ENCODE assay signal across 1 cellular context in the genomic region with DNA sequence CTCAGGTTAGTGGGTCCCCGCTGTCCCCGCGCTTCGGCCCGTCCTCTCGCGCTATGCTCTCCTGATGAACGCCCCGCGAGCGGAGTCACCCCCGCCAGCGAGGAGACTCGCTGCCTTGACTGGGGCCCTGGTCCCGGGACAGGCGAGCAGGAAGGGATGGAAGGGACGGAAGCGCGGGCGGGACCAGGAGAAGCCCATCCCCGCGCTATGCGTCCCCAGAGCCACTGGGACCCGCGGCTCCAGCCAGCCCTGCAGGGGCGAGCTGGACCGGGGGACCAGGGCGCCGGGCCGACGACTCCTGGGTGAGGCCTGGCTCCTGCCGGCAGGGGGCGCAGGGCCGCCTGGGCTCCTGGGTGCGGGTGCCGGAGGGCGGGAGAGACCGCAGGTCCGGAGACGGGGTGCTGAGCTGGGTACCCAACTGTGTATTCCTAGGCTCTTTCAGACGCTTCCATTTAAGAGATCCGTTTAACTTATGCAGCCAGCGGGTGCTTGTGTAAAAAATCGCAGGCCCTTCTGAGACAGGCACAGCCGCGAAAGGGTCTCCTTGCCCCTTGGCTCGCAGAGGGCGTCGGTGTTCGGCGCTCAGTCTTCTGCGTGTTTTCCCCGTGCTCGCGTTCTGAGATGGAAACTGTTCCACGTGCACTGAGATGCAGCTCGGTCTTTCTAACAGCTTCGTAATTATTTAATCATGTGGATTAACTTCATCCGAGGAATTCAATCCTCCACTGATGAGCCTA.
TF ChIP-seq lines count a peak whose summit lies in the region.

No MANE protein-coding gene starts in this region.

TF ChIP-seq in HepG2, 621 proteins besides CTCF, POLR2A, EP300 and RAD21 (continued from another document and continues in another):
- TF ChIP-seq, protein P1, sequence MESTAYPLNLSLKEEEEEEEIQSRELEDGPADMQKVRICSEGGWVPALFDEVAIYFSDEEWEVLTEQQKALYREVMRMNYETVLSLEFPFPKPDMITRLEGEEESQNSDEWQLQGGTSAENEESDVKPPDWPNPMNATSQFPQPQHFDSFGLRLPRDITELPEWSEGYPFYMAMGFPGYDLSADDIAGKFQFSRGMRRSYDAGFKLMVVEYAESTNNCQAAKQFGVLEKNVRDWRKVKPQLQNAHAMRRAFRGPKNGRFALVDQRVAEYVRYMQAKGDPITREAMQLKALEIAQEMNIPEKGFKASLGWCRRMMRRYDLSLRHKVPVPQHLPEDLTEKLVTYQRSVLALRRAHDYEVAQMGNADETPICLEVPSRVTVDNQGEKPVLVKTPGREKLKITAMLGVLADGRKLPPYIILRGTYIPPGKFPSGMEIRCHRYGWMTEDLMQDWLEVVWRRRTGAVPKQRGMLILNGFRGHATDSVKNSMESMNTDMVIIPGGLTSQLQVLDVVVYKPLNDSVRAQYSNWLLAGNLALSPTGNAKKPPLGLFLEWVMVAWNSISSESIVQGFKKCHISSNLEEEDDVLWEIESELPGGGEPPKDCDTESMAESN (CRISPR knock-in tag; conservative IDR thresholded peaks at IDR 0.05): no peak
- TF ChIP-seq, protein P2, sequence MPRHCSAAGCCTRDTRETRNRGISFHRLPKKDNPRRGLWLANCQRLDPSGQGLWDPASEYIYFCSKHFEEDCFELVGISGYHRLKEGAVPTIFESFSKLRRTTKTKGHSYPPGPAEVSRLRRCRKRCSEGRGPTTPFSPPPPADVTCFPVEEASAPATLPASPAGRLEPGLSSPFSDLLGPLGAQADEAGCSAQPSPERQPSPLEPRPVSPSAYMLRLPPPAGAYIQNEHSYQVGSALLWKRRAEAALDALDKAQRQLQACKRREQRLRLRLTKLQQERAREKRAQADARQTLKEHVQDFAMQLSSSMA (CRISPR knock-in tag; IDR thresholded peaks at IDR 0.05): no peak
- TF ChIP-seq ARNTL (CRISPR knock-in tag; IDR thresholded peaks at IDR 0.05) (no peak), CENPT (CRISPR knock-in tag; IDR thresholded peaks at IDR 0.05; ENCODE audit: low read depth) (no peak), ZNF251 (CRISPR knock-in tag; IDR thresholded peaks at IDR 0.05) (no peak), SMAD3 (CRISPR knock-in tag; IDR thresholded peaks at IDR 0.05) (no peak), MTERF4 (CRISPR knock-in tag; IDR thresholded peaks at IDR 0.05) (no peak), ZNF10 (CRISPR knock-in tag; IDR thresholded peaks at IDR 0.05; ENCODE audit: borderline replicate concordance, low read depth) (no peak), ZNF24 (IDR thresholded peaks at IDR 0.05) (no peak), ZNF367 (CRISPR knock-in tag; IDR thresholded peaks at IDR 0.05; ENCODE audit: borderline replicate concordance) (no peak), CEBPG (CRISPR knock-in tag; IDR thresholded peaks at IDR 0.05) (no peak; the same call in 1 of the 2 replicates), ZNF333 (CRISPR knock-in tag; IDR thresholded peaks at IDR 0.05; ENCODE audit: borderline replicate concordance) (no peak), ZNF160 (CRISPR knock-in tag; IDR thresholded peaks at IDR 0.05) (no peak), MBNL3 (CRISPR knock-in tag; conservative IDR thresholded peaks at IDR 0.05) (no peak), ZNF75D (CRISPR knock-in tag; IDR thresholded peaks at IDR 0.05; ENCODE audit: borderline replicate concordance) (no peak), ZNF737 (CRISPR knock-in tag; IDR thresholded peaks at IDR 0.05; ENCODE audit: borderline replicate concordance) (no peak), ELF3 (CRISPR knock-in tag; IDR thresholded peaks at IDR 0.05) (no peak), HNRNPK (IDR thresholded peaks at IDR 0.05; ENCODE audit: low read depth, low read length, poor library complexity, severe bottlenecking) (peak; percentile 9), ZZZ3 (CRISPR knock-in tag; IDR thresholded peaks at IDR 0.05; ENCODE audit: borderline replicate concordance) (no peak; the same call in 1 of the 2 replicates), KDM3A (CRISPR knock-in tag; IDR thresholded peaks at IDR 0.05; ENCODE audit: low read depth) (no peak), ZNF776 (CRISPR knock-in tag; IDR thresholded peaks at IDR 0.05) (no peak), HNRNPH1 (optimal IDR thresholded peaks at IDR 0.05; ENCODE audit: low read depth, low read length) (no peak), ZNF101 (CRISPR knock-in tag; IDR thresholded peaks at IDR 0.05; ENCODE audit: borderline replicate concordance, low read depth) (no peak), IRF2 (CRISPR knock-in tag; IDR thresholded peaks at IDR 0.05) (0 out of 2 replicates have a peak, but pooled peaks have one; percentile 25), PCBP2 (optimal IDR thresholded peaks at IDR 0.05; ENCODE audit: low read depth, low read length, poor library complexity, severe bottlenecking) (no peak), ZNF263 (CRISPR knock-in tag; IDR thresholded peaks at IDR 0.05) (0 out of 2 replicates have a peak, but pooled peaks have one; percentile 14), TAF1 (CRISPR knock-in tag; IDR thresholded peaks at IDR 0.05) (no peak), SAFB2 (CRISPR knock-in tag; IDR thresholded peaks at IDR 0.05; ENCODE audit: borderline replicate concordance, low read depth) (0 out of 2 replicates have a peak, but pooled peaks have one; percentile 26), ZFP37 (CRISPR knock-in tag; IDR thresholded peaks at IDR 0.05; ENCODE audit: borderline replicate concordance) (no peak), ELF4 (CRISPR knock-in tag; IDR thresholded peaks at IDR 0.05; ENCODE audit: borderline replicate concordance) (no peak), CEBPB (IDR thresholded peaks at IDR 0.05; ENCODE audit: borderline replicate concordance, low read depth, low read length) (no peak), ETV5 (CRISPR knock-in tag; IDR thresholded peaks at IDR 0.05; ENCODE audit: borderline replicate concordance) (no peak), ZNF33B (CRISPR knock-in tag; IDR thresholded peaks at IDR 0.05) (no peak)
- TF ChIP-seq, protein P3, sequence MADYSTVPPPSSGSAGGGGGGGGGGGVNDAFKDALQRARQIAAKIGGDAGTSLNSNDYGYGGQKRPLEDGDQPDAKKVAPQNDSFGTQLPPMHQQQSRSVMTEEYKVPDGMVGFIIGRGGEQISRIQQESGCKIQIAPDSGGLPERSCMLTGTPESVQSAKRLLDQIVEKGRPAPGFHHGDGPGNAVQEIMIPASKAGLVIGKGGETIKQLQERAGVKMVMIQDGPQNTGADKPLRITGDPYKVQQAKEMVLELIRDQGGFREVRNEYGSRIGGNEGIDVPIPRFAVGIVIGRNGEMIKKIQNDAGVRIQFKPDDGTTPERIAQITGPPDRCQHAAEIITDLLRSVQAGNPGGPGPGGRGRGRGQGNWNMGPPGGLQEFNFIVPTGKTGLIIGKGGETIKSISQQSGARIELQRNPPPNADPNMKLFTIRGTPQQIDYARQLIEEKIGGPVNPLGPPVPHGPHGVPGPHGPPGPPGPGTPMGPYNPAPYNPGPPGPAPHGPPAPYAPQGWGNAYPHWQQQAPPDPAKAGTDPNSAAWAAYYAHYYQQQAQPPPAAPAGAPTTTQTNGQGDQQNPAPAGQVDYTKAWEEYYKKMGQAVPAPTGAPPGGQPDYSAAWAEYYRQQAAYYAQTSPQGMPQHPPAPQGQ (CRISPR knock-in tag; IDR thresholded peaks at IDR 0.05; ENCODE audit: borderline replicate concordance): no peak
- TF ChIP-seq, protein P4, sequence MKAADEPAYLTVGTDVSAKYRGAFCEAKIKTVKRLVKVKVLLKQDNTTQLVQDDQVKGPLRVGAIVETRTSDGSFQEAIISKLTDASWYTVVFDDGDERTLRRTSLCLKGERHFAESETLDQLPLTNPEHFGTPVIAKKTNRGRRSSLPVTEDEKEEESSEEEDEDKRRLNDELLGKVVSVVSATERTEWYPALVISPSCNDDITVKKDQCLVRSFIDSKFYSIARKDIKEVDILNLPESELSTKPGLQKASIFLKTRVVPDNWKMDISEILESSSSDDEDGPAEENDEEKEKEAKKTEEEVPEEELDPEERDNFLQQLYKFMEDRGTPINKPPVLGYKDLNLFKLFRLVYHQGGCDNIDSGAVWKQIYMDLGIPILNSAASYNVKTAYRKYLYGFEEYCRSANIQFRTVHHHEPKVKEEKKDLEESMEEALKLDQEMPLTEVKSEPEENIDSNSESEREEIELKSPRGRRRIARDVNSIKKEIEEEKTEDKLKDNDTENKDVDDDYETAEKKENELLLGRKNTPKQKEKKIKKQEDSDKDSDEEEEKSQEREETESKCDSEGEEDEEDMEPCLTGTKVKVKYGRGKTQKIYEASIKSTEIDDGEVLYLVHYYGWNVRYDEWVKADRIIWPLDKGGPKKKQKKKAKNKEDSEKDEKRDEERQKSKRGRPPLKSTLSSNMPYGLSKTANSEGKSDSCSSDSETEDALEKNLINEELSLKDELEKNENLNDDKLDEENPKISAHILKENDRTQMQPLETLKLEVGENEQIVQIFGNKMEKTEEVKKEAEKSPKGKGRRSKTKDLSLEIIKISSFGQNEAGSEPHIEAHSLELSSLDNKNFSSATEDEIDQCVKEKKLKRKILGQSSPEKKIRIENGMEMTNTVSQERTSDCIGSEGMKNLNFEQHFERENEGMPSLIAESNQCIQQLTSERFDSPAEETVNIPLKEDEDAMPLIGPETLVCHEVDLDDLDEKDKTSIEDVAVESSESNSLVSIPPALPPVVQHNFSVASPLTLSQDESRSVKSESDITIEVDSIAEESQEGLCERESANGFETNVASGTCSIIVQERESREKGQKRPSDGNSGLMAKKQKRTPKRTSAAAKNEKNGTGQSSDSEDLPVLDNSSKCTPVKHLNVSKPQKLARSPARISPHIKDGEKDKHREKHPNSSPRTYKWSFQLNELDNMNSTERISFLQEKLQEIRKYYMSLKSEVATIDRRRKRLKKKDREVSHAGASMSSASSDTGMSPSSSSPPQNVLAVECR (CRISPR knock-in tag; IDR thresholded peaks at IDR 0.05; ENCODE audit: borderline replicate concordance): no peak
- TF ChIP-seq, protein P5, sequence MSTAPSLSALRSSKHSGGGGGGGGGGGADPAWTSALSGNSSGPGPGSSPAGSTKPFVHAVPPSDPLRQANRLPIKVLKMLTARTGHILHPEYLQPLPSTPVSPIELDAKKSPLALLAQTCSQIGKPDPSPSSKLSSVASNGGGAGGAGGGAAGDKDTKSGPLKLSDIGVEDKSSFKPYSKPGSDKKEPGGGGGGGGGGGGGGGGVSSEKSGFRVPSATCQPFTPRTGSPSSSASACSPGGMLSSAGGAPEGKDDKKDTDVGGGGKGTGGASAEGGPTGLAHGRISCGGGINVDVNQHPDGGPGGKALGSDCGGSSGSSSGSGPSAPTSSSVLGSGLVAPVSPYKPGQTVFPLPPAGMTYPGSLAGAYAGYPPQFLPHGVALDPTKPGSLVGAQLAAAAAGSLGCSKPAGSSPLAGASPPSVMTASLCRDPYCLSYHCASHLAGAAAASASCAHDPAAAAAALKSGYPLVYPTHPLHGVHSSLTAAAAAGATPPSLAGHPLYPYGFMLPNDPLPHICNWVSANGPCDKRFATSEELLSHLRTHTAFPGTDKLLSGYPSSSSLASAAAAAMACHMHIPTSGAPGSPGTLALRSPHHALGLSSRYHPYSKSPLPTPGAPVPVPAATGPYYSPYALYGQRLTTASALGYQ (CRISPR knock-in tag; IDR thresholded peaks at IDR 0.05): no peak
- TF ChIP-seq, protein P6, sequence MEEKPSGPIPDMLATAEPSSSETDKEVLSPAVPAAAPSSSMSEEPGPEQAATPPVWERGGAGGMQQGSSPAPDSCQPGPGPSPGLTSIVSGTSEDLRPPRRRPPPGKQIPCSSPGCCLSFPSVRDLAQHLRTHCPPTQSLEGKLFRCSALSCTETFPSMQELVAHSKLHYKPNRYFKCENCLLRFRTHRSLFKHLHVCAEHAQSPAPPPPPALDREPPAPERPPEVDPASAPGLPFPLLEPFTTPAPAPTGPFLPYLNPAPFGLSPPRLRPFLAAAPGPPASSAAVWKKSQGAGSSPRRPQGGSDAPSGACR (CRISPR knock-in tag; IDR thresholded peaks at IDR 0.05): no peak
- TF ChIP-seq, protein P7, sequence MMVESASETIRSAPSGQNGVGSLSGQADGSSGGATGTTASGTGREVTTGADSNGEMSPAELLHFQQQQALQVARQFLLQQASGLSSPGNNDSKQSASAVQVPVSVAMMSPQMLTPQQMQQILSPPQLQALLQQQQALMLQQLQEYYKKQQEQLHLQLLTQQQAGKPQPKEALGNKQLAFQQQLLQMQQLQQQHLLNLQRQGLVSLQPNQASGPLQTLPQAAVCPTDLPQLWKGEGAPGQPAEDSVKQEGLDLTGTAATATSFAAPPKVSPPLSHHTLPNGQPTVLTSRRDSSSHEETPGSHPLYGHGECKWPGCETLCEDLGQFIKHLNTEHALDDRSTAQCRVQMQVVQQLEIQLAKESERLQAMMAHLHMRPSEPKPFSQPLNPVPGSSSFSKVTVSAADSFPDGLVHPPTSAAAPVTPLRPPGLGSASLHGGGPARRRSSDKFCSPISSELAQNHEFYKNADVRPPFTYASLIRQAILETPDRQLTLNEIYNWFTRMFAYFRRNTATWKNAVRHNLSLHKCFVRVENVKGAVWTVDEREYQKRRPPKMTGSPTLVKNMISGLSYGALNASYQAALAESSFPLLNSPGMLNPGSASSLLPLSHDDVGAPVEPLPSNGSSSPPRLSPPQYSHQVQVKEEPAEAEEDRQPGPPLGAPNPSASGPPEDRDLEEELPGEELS (CRISPR knock-in tag; IDR thresholded peaks at IDR 0.05): no peak
- TF ChIP-seq, protein P8, sequence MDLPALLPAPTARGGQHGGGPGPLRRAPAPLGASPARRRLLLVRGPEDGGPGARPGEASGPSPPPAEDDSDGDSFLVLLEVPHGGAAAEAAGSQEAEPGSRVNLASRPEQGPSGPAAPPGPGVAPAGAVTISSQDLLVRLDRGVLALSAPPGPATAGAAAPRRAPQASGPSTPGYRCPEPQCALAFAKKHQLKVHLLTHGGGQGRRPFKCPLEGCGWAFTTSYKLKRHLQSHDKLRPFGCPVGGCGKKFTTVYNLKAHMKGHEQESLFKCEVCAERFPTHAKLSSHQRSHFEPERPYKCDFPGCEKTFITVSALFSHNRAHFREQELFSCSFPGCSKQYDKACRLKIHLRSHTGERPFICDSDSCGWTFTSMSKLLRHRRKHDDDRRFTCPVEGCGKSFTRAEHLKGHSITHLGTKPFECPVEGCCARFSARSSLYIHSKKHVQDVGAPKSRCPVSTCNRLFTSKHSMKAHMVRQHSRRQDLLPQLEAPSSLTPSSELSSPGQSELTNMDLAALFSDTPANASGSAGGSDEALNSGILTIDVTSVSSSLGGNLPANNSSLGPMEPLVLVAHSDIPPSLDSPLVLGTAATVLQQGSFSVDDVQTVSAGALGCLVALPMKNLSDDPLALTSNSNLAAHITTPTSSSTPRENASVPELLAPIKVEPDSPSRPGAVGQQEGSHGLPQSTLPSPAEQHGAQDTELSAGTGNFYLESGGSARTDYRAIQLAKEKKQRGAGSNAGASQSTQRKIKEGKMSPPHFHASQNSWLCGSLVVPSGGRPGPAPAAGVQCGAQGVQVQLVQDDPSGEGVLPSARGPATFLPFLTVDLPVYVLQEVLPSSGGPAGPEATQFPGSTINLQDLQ (CRISPR knock-in tag; IDR thresholded peaks at IDR 0.05): no peak
- TF ChIP-seq, protein P9, sequence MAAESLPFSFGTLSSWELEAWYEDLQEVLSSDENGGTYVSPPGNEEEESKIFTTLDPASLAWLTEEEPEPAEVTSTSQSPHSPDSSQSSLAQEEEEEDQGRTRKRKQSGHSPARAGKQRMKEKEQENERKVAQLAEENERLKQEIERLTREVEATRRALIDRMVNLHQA (CRISPR knock-in tag; IDR thresholded peaks at IDR 0.05): no peak
